ENCODE assay signal across 33 cellular contexts in genomic region chr10:44363716-44364115, GRCh38. TPM values are rescaled to one million over a fixed set of nuclear protein-coding genes. Genes with fewer than 3 reads are reported as not detected.
"Had no signal": no experiment of that assay in that cellular context is flagged by ENCODE, and none has a peak within 500 bp of the region (broad histone marks: within the 10 kb centered on the region; RNA-seq: fewer than 3 reads in every experiment).

No MANE protein-coding gene starts in this region.

- H3K4me3 ChIP-seq: cardiac muscle cell, PC-9 had no signal

- ATAC-seq: activated CD8-positive, alpha-beta memory T cell treated with anti-CD3 and anti-CD28 coated beads, Interleukin-2, amount 10 ng/mL, durations not matched to agents 7 days and 5 days had no signal

- H3K36me3 ChIP-seq: cardiac muscle cell, WERI-Rb-1 had no signal

- H3K27me3 ChIP-seq: cardiac muscle cell had no signal

- H3K27ac ChIP-seq: cardiac muscle cell, PC-9, WERI-Rb-1 had no signal

- H2AFZ ChIP-seq: PC-9 had no signal

- H3K4me2 ChIP-seq: PC-9 had no signal

- DNase-seq: activated CD4-positive, alpha-beta memory T cell treated with anti-CD3 and anti-CD28 coated beads, Interleukin-2, amount 10 ng/mL, durations not matched to agents 7 days and 5 days; activated CD4-positive, alpha-beta T cell treated with anti-CD3 and anti-CD28 coated beads for 1 hour; activated CD4-positive, alpha-beta T cell treated with anti-CD3 and anti-CD28 coated beads for 48 hours; activated CD4-positive, CD25-positive, alpha-beta regulatory T cell; activated CD8-positive, alpha-beta memory T cell treated with anti-CD3 and anti-CD28 coated beads for 24 hours; activated CD8-positive, alpha-beta memory T cell treated with anti-CD3 and anti-CD28 coated beads, Interleukin-2, amount 10 ng/mL, durations not matched to agents 7 days and 5 days; activated CD8-positive, alpha-beta memory T cell treated with anti-CD3 and anti-CD28 coated beads, Interleukin-2, amount 50 U/mL, for 48 hours; activated effector memory CD4-positive, alpha-beta T cell treated with Interleukin-2 at 50 U/mL for 16 hours; activated naive CD4-positive, alpha-beta T cell treated with anti-CD3 and anti-CD28 coated beads, Interleukin-2, amount 10 ng/mL, durations not matched to agents 7 days and 5 days; activated naive CD8-positive, alpha-beta T cell treated with anti-CD3 and anti-CD28 coated beads for 36 hours; activated T-cell treated with anti-CD3 and anti-CD28 coated beads, Interleukin-2, amount 50 U/mL, for 48 hours; amniotic stem cell; aorta; NCI-H1092 treated with DMSO at 0.1 percent for 48 hours; NCI-H1417; NCI-H146; NCI-H187; NCI-H2029 treated with DMSO at 0.1 percent for 48 hours; NCI-H2107; NCI-H2171; NCI-H510A; NCI-H526; NCI-H748 treated with DMSO at 0.1 percent for 48 hours; NK-92 treated with Interleukin-12 subunit alpha and Interleukin-12 subunit beta, amount 100 ng/mL, for 24 hours; PC-9; Right ventricle myocardium superior; SW 1271; T-helper 1 cell; T1000; WERI-Rb-1 had no signal

RNA-seq across cellular contexts. Expression of gene CXCL12, which starts 21.2 kb away (rescaled TPM):
- total RNA-seq: activated CD4-positive, alpha-beta memory T cell treated with anti-CD3 and anti-CD28 coated beads, Interleukin-2, amount 10 ng/mL, durations not matched to agents 7 days and 5 days; activated CD8-positive, alpha-beta memory T cell treated with anti-CD3 and anti-CD28 coated beads, Interleukin-2, amount 10 ng/mL, durations not matched to agents 7 days and 5 days; activated naive CD8-positive, alpha-beta T cell treated with anti-CD3 and anti-CD28 coated beads for 36 hours; OCI-LY7; PC-9; T-helper 2 cell treated with Interferon-gamma antibody and Interleukin-4, amounts not matched to agents 100 ng/mL and 5 ng/mL, for 36 hours had no signal
